ENCODE assay signal across 8 cellular contexts in the genomic region with DNA sequence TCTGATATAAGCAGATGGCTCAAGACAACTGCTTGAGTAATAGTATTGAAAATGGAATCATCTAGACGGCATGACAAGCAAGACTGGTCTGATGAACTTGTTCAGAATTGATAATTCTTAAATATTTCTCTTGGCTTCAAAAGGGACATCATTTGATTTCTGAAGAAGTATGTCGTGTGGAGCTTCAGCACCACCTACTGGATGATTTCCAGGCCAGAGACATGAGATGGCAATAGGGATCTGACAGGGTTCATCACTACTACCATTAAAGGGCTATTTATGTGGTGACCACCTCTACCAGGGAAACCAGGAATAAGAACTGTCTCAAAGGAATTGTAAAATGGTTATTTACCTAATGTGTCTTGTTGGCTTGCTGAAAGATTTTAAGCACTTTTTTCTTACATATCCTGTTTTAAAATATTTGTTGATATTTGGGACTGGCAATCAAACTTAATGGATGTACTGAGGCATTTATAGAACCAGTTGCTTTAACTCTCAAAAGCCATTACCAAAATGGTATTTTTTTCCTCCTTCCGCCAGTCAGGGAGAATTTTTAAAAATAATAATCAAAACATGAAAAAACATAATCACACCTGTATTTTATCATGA.
DNase-seq lines count a peak whose midpoint lies in the region; ATAC-seq and TF ChIP-seq lines count a peak whose summit lies in the region.

No MANE protein-coding gene starts in this region.

- no peaks in the 10 kb centered on the region for H3K9me3 ChIP-seq in MG63

- no peaks in the 10 kb centered on the region for H3K27me3 ChIP-seq in MG63

- H3K4me1 Mint-ChIP-seq in T-helper 2 cell treated with Interferon-gamma antibody and Interleukin-4, amounts not matched to agents 5 μg/mL and 100 μg/mL, for 36 hours (ENCODE audit: low read depth), result no peaks in the 10 kb centered on the region

- TF ChIP-seq CTCF in astrocyte of the spinal cord (IDR thresholded peaks at IDR 0.05; ENCODE audit: low read depth, low read length), result peak; percentile 78

- H3K9me3 Mint-ChIP-seq in T-helper 2 cell treated with Interferon-gamma antibody and Interleukin-4, amounts not matched to agents 5 μg/mL and 100 μg/mL, for 36 hours, result no peaks in the 10 kb centered on the region

- peak in 3 of 4 experiments; percentile 1 to 10 (median 9) for DNase-seq in activated CD4-positive, CD25-positive, alpha-beta regulatory T cell (lab: John Stamatoyannopoulos, UW)
- DNase-seq in MG63 (peak; percentile 13), astrocyte of the spinal cord (ENCODE audit: low read depth, low spot score) (peak; percentile 81), iPS DF 4.7 (ENCODE audit: extremely low read depth, low spot score) (peak; percentile 14)
- peak; percentile 8 for DNase-seq in T-helper 2 cell treated with Interferon-gamma antibody and Interleukin-4, amounts not matched to agents 5 μg/mL and 100 μg/mL, for 36 hours (ENCODE audit: low spot score)
- peak; percentile 10 to 46 (median 30) for DNase-seq in stimulated activated CD4-positive, alpha-beta T cell treated with anti-CD3 and anti-CD28 coated beads, Interleukin-12 subunit alpha, Interleukin-12 subunit beta, amount 100 ng/mL, for 48 hours (ENCODE audit: low read depth in 2 of 3, low spot score in 1 of 3)

- no peak overlapping the region for H3K4me3 Mint-ChIP-seq in T-helper 2 cell treated with Interferon-gamma antibody and Interleukin-4, amounts not matched to agents 5 μg/mL and 100 μg/mL, for 36 hours

- no peaks in the 10 kb centered on the region for H3K36me3 Mint-ChIP-seq in T-helper 2 cell treated with Interferon-gamma antibody and Interleukin-4, amounts not matched to agents 5 μg/mL and 100 μg/mL, for 36 hours (ENCODE audit: low read depth)

- H3K27me3 Mint-ChIP-seq in T-helper 2 cell treated with Interferon-gamma antibody and Interleukin-4, amounts not matched to agents 5 μg/mL and 100 μg/mL, for 36 hours (ENCODE audit: low read depth), result peaks cover 6% of the 10 kb centered on the region

- H3K36me3 ChIP-seq in MG63, result peaks cover 5% of the 10 kb centered on the region

- in situ Hi-C loops in astrocyte of the spinal cord (cut with HindIII; ENCODE audit: low sequenced_read_pairs), result no loop called here

- no peak overlapping the region for H3K27ac Mint-ChIP-seq in T-helper 2 cell treated with Interferon-gamma antibody and Interleukin-4, amounts not matched to agents 5 μg/mL and 100 μg/mL, for 36 hours

- ATAC-seq in activated CD4-positive, CD25-positive, alpha-beta regulatory T cell treated with anti-CD3 and anti-CD28 coated beads, Interleukin-2, amount 50 U/mL, for 24 hours, result no peak
- no peak for ATAC-seq in HG03108 (IDR thresholded peaks at IDR 0.05; ENCODE audit: unreplicated experiment)

- H3K4me3 ChIP-seq in MG63 (no peak overlapping the region), astrocyte of the spinal cord (ENCODE audit: low read depth, low read length) (no peak overlapping the region)

Comparison
In these comparisons a context has a peak if more than half of its experiments do, and no peak if none do; other contexts are left out.
1. DNase-seq: peak in every context shown above with its lines; median percentile 81 in astrocyte of the spinal cord; 30 in stimulated activated CD4-positive, alpha-beta T cell treated with anti-CD3 and anti-CD28 coated beads, Interleukin-12 subunit alpha, Interleukin-12 subunit beta, amount 100 ng/mL, for 48 hours; 14 in iPS DF 4.7; 13 in MG63; 9 in activated CD4-positive, CD25-positive, alpha-beta regulatory T cell; 8 in T-helper 2 cell treated with Interferon-gamma antibody and Interleukin-4, amounts not matched to agents 5 μg/mL and 100 μg/mL, for 36 hours.